15 cellular contexts compared by ENCODE assay signal in genomic region chr7:50988988-50989387, GRCh38.
DNase-seq lines count a peak whose midpoint lies in the region; ATAC-seq, FAIRE-seq and TF ChIP-seq lines count a peak whose summit lies in the region.
"Had no signal": no experiment of that assay in that cellular context is flagged by ENCODE, and none has a peak within 500 bp of the region (broad histone marks: within the 10 kb centered on the region; RNA-seq: fewer than 3 reads in every experiment).

No MANE protein-coding gene starts in this region.

- H3K4me1 Mint-ChIP-seq in neural progenitor cell = peaks cover 4% of the 10 kb centered on the region
- H3K4me1 Mint-ChIP-seq in mesothelial cell of epicardium = no peaks in the 10 kb centered on the region
- no peaks in the 10 kb centered on the region for H3K4me1 Mint-ChIP-seq in activated CD8-positive, alpha-beta memory T cell treated with anti-CD3 and anti-CD28 coated beads, Interleukin-2, amount 10 ng/mL, durations not matched to agents 7 days and 5 days
- H3K4me1 Mint-ChIP-seq: CD4-positive, alpha-beta memory T cell had no signal

- H4K5ac ChIP-seq in H1 (ENCODE audit: insufficient read length, low read depth, low read length) = no peak overlapping the region

- peak overlapping the region; percentile 81; the same call in 1 of the 2 replicates for H2BK20ac ChIP-seq in H1 (ENCODE audit: low read length)

- TF ChIP-seq RAD21 in H1 (IDR thresholded peaks at IDR 0.05 in 1 of 2, conservative IDR thresholded peaks at IDR 0.05 in 1 of 2; ENCODE audit: low read depth in 2 of 2, low read length in 2 of 2) = no peak

- H2AFZ ChIP-seq in H1 (ENCODE audit: low read length) (no peak overlapping the region), neural progenitor cell (replicated peaks) (no peak overlapping the region)

- H3K27me3 ChIP-seq in H1 (replicated peaks in 1 of 4; ENCODE audit: control insufficient read depth in 3 of 4, extremely low read depth in 1 of 4, insufficient read depth in 3 of 4, low read length in 3 of 4) = no peaks in the 10 kb centered on the region
- no peaks in the 10 kb centered on the region for H3K27me3 ChIP-seq in left lung
- H3K27me3 ChIP-seq in neural progenitor cell = no peaks in the 10 kb centered on the region

- no peak for DNase-seq in H1 (ENCODE audit: low read depth in 1 of 2, low spot score in 2 of 2)
- DNase-seq in left lung = no peak
- no peak for DNase-seq in neural progenitor cell (ENCODE audit: low spot score)
- DNase-seq in mesothelial cell of epicardium (ENCODE audit: low spot score in 2 of 2, unreplicated experiment in 2 of 2) = no peak
- no peak for DNase-seq in COLO668 (lab: John Stamatoyannopoulos, UW; ENCODE audit: unreplicated experiment)
- DNase-seq in activated CD8-positive, alpha-beta memory T cell treated with anti-CD3 and anti-CD28 coated beads, Interleukin-2, amount 10 ng/mL, durations not matched to agents 7 days and 5 days = no peak
- DNase-seq: C1 segment of cervical spinal cord; Caco-2; CD4-positive, alpha-beta memory T cell; DMS153; DND-41; HFFc6 had no signal

- H3K4me3 Mint-ChIP-seq in neural progenitor cell (no peak overlapping the region), mesothelial cell of epicardium (no peak overlapping the region)
- H3K4me3 Mint-ChIP-seq in activated CD8-positive, alpha-beta memory T cell treated with anti-CD3 and anti-CD28 coated beads, Interleukin-2, amount 10 ng/mL, durations not matched to agents 7 days and 5 days = no peak overlapping the region
- H3K4me3 Mint-ChIP-seq: CD4-positive, alpha-beta memory T cell; HFFc6 had no signal

- H3K4me3 ChIP-seq in H1 (ENCODE audit: extremely low read depth in 1 of 4, insufficient read depth in 2 of 4, low read depth in 3 of 4, low read length in 4 of 4) (no peak overlapping the region), left lung (no peak overlapping the region), neural progenitor cell (no peak overlapping the region)
- H3K4me3 ChIP-seq: HAP-1 had no signal

- peak; percentile 81 for ATAC-seq in left lung
- no peak for ATAC-seq in activated CD8-positive, alpha-beta memory T cell treated with anti-CD3 and anti-CD28 coated beads, Interleukin-2, amount 10 ng/mL, durations not matched to agents 7 days and 5 days

- H3K4me2 ChIP-seq in H1 (ENCODE audit: insufficient read depth in 1 of 2, low read depth in 2 of 2, low read length in 2 of 2) (0 out of 4 replicates have a peak overlapping the region, but pooled peaks of 1 of the 2 experiments have one; percentile 36), neural progenitor cell (peak overlapping the region; percentile 38)

- no peak overlapping the region for H3K4ac ChIP-seq in H1 (replicated peaks; ENCODE audit: insufficient read length, low read depth, low read length)

- no peaks in the 10 kb centered on the region for H3K9me3 ChIP-seq in H1 (ENCODE audit: insufficient read depth in 2 of 2, low read depth in 1 of 2, low read length in 1 of 2)
- peaks cover 0 to 3% of the 10 kb centered on the region in 2 donors for H3K9me3 ChIP-seq in left lung
- H3K9me3 ChIP-seq in neural progenitor cell (ENCODE audit: low read depth) = no peaks in the 10 kb centered on the region
- H3K9me3 ChIP-seq: Caco-2 had no signal

- H4K8ac ChIP-seq in H1 (ENCODE audit: extremely low read depth, insufficient read depth, low read length) = no peak overlapping the region

- H3K36me3 Mint-ChIP-seq in neural progenitor cell = no peaks in the 10 kb centered on the region
- H3K36me3 Mint-ChIP-seq in mesothelial cell of epicardium = no peaks in the 10 kb centered on the region
- no peaks in the 10 kb centered on the region for H3K36me3 Mint-ChIP-seq in activated CD8-positive, alpha-beta memory T cell treated with anti-CD3 and anti-CD28 coated beads, Interleukin-2, amount 10 ng/mL, durations not matched to agents 7 days and 5 days
- H3K36me3 Mint-ChIP-seq: CD4-positive, alpha-beta memory T cell had no signal

- H3K9me3 Mint-ChIP-seq in neural progenitor cell (peaks cover 5% of the 10 kb centered on the region), mesothelial cell of epicardium (peaks cover 4% of the 10 kb centered on the region)
- peaks cover 2% of the 10 kb centered on the region for H3K9me3 Mint-ChIP-seq in activated CD8-positive, alpha-beta memory T cell treated with anti-CD3 and anti-CD28 coated beads, Interleukin-2, amount 10 ng/mL, durations not matched to agents 7 days and 5 days (ENCODE audit: low read depth)
- H3K9me3 Mint-ChIP-seq: HFFc6 had no signal

- H3K27ac Mint-ChIP-seq in neural progenitor cell (no peak overlapping the region), mesothelial cell of epicardium (no peak overlapping the region)
- no peak overlapping the region for H3K27ac Mint-ChIP-seq in activated CD8-positive, alpha-beta memory T cell treated with anti-CD3 and anti-CD28 coated beads, Interleukin-2, amount 10 ng/mL, durations not matched to agents 7 days and 5 days
- H3K27ac Mint-ChIP-seq: CD4-positive, alpha-beta memory T cell; HFFc6 had no signal

- H2BK120ac ChIP-seq in H1 (replicated peaks; ENCODE audit: low read depth, low read length) = no peak overlapping the region

- no peaks in the 10 kb centered on the region for H3F3A ChIP-seq in neural progenitor cell (ENCODE audit: low read depth)

- H4K20me1 ChIP-seq in H1 (replicated peaks in 1 of 2; ENCODE audit: control insufficient read depth in 1 of 2, insufficient read depth in 2 of 2, low read length in 2 of 2) (no peaks in the 10 kb centered on the region), neural progenitor cell (ENCODE audit: low read depth) (no peaks in the 10 kb centered on the region)

- H3K23me2 ChIP-seq in H1 (ENCODE audit: low read depth, low read length) = no peaks in the 10 kb centered on the region

- 100% methylated on average over 1 of the region's 1 CpG; no CpG with 5 or more reads in 1 of the 2 experiments for WGBS in H1 (ENCODE audit: extremely low coverage in 1 of 2, insufficient coverage in 1 of 2, insufficient read length in 1 of 2, insufficient replicate concordance in 2 of 2, low coverage in 1 of 2, low lambda C conversion rate in 2 of 2, missing lambda C conversion rate in 1 of 2), 2 experiments

- TF ChIP-seq CTCF in H1 (IDR thresholded peaks at IDR 0.05; ENCODE audit: control extremely low read depth in 1 of 3, insufficient read depth in 1 of 3, low read depth in 1 of 3, low read length in 3 of 3) (no peak), left lung (IDR thresholded peaks at IDR 0.05) (no peak), neural progenitor cell (IDR thresholded peaks at IDR 0.05) (no peak), mesothelial cell of epicardium (IDR thresholded peaks at IDR 0.05; ENCODE audit: unreplicated experiment) (no peak)

- POLR2A ChIA-PET in H1 (lab: Charles Lee; ENCODE audit: partially characterized antibody) = interaction anchor here (1.0 kb wide), 1 partner anchor 219 kb away, joined by 3 read pairs; no protein-coding TSS in a partner anchor

- TF ChIP-seq POLR2A in H1 (IDR thresholded peaks at IDR 0.05; ENCODE audit: control extremely low read depth in 1 of 2, low read depth in 2 of 2, low read length in 2 of 2) = no peak

- no peaks in the 10 kb centered on the region for H3K79me1 ChIP-seq in H1 (ENCODE audit: low read depth, low read length)

- H3K27me3 Mint-ChIP-seq in neural progenitor cell (ENCODE audit: insufficient read depth, low read depth) (peaks cover 2% of the 10 kb centered on the region), mesothelial cell of epicardium (ENCODE audit: low read depth) (peaks cover 4% of the 10 kb centered on the region)
- peaks cover 2% of the 10 kb centered on the region for H3K27me3 Mint-ChIP-seq in activated CD8-positive, alpha-beta memory T cell treated with anti-CD3 and anti-CD28 coated beads, Interleukin-2, amount 10 ng/mL, durations not matched to agents 7 days and 5 days

- peak overlapping the region; percentile 45; the same call in 1 of the 2 replicates for H2BK5ac ChIP-seq in H1 (ENCODE audit: low read depth, low read length)

- H3K27ac ChIP-seq in H1 (ENCODE audit: low read depth, low read length) (no peak overlapping the region), left lung (no peak overlapping the region), neural progenitor cell (no peak overlapping the region)

- no peak overlapping the region for H3K56ac ChIP-seq in H1 (replicated peaks; ENCODE audit: insufficient read length, low read depth, low read length)

- FAIRE-seq in H1 (lab: Jason Lieb, UNC) = no peak
- FAIRE-seq: G401.6, GM12892 had no signal

- H3K79me2 ChIP-seq in H1 (ENCODE audit: control insufficient read depth in 1 of 2, insufficient read depth in 2 of 2, low read length in 2 of 2) (no peaks in the 10 kb centered on the region), neural progenitor cell (ENCODE audit: low read depth) (no peaks in the 10 kb centered on the region)

- H3K36me3 ChIP-seq in H1 (ENCODE audit: control insufficient read depth in 2 of 4, insufficient read depth in 4 of 4, low read length in 3 of 4) (no peaks in the 10 kb centered on the region), left lung (no peaks in the 10 kb centered on the region), neural progenitor cell (no peaks in the 10 kb centered on the region)
- H3K36me3 ChIP-seq: HAP-1 had no signal

- H2BK15ac ChIP-seq in H1 (ENCODE audit: low read length) = no peak overlapping the region

- no peak overlapping the region for H3K14ac ChIP-seq in H1 (ENCODE audit: insufficient read length)

- H3K9ac ChIP-seq in H1 (replicated peaks in 1 of 4; ENCODE audit: extremely low read depth in 1 of 4, low read depth in 3 of 4, low read length in 3 of 4) (no peak overlapping the region), neural progenitor cell (no peak overlapping the region)

- intact Hi-C loops in left lung (cut with DNase I) = no loop called here

- TF ChIP-seq EP300 in H1 (IDR thresholded peaks at IDR 0.05; ENCODE audit: borderline replicate concordance in 1 of 2, low read depth in 2 of 2, low read length in 2 of 2) = no peak

- H4K91ac ChIP-seq in H1 (replicated peaks; ENCODE audit: insufficient read length, low read length) = no peak overlapping the region

- no peak overlapping the region for H2AK5ac ChIP-seq in H1 (ENCODE audit: low read depth, low read length)

- H3K23ac ChIP-seq in H1 (ENCODE audit: insufficient read length) = no peak overlapping the region

- H2BK12ac ChIP-seq in H1 (ENCODE audit: low read depth, low read length) = peak overlapping the region; percentile 85; the same call in 1 of the 2 replicates

- CTCF ChIA-PET in H1 (lab: Charles Lee; ENCODE audit: partially characterized antibody) = interaction anchor here (0.6 to 1.8 kb wide), 5 partner anchors 9 to 513 kb away, joined by 3 to 9 read pairs (median 3); no protein-coding TSS in a partner anchor
- CTCF ChIA-PET in activated CD8-positive, alpha-beta memory T cell treated with anti-CD3 and anti-CD28 coated beads, Interleukin-2, amount 10 ng/mL, durations not matched to agents 7 days and 5 days (lab: Charles Lee) = no interaction called here

- H3K18ac ChIP-seq in H1 (ENCODE audit: extremely low read depth, low read length) = 0 out of 2 replicates have a peak overlapping the region, but pooled peaks have one; percentile 35

- H3K4me1 ChIP-seq in H1 (replicated peaks in 1 of 4; ENCODE audit: control insufficient read depth in 3 of 4, insufficient read depth in 4 of 4, low read length in 3 of 4) = peaks cover 2 to 10% (median 4%) of the 10 kb centered on the region in 4 experiments; a peak in 5 of 7 replicates
- H3K4me1 ChIP-seq in left lung = no peaks in the 10 kb centered on the region
- H3K4me1 ChIP-seq in neural progenitor cell = peaks cover 17% of the 10 kb centered on the region
- H3K4me1 ChIP-seq: Caco-2, HAP-1 had no signal
